Comparison of ENCODE assay signal across 20 cellular contexts in the genomic region with DNA sequence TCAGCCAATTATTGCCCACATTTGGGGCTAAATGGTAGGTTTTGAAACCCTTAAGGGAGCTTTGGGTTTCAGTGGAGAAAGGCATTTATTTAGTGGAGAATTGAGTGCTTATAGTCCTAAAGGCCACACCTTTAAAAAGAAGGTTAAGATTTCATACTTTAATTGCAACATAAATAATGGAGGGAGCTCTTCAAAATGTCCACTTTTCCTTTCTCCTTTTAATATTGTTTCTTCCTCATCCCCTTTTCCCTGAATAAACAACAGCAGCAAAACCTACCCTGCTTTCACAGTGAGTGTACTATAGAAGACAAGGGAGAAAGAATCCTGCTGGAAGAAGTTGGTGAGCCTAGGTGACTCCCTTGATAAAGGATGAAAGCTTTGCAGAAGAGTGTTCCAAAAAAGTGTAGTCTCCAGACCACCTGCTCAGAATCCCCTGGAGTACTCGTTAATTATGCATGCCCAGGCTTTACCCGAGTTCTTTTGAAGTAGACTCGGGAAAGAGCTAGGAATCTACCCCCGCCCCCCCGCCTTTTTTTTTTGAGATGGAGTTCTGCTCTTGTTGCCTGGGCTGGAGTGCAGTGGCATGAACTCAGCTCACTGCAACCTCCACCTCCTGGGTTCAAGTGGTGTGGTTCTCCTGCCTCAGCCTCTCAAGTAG. TPM values are rescaled to one million over a fixed set of nuclear protein-coding genes. Genes with fewer than 3 reads are reported as not detected.
A peak's percentile ranks its signal among the peaks of the same experiment; 100 is the strongest.
DNase-seq lines count a peak whose midpoint lies in the region; ATAC-seq and TF ChIP-seq lines count a peak whose summit lies in the region.
"Had no signal": no experiment of that assay in that cellular context is flagged by ENCODE, and none has a peak within 500 bp of the region (broad histone marks: within the 10 kb centered on the region; RNA-seq: fewer than 3 reads in every experiment).

No MANE protein-coding gene starts in this region.

- H2BK15ac ChIP-seq in mesendoderm (replicated peaks; ENCODE audit: low read depth) = no peak overlapping the region

- no peaks in the 10 kb centered on the region for H3K9me3 ChIP-seq in HAP-1
- H3K9me3 ChIP-seq in Panc1 (ENCODE audit: control insufficient read depth, insufficient read depth, low read depth, low read length) = no peaks in the 10 kb centered on the region
- H3K9me3 ChIP-seq: BE2C, transverse colon had no signal

- no peak overlapping the region for H3K4ac ChIP-seq in mesendoderm (ENCODE audit: low read depth, low read length)

- H3K4me1 ChIP-seq in HAP-1 (peaks cover 24% of the 10 kb centered on the region), Panc1 (ENCODE audit: control insufficient read depth, insufficient read depth, low read length) (peaks cover 43% of the 10 kb centered on the region), mesendoderm (ENCODE audit: control insufficient read depth, low read depth, low read length) (no peaks in the 10 kb centered on the region)
- H3K4me1 ChIP-seq: BE2C had no signal

- no peak overlapping the region for H3K23ac ChIP-seq in mesendoderm (ENCODE audit: low read length)

- DNase-seq in AG09309 (ENCODE audit: low read depth) (no peak), HAP-1 (ENCODE audit: low spot score in 2 of 2) (peak; percentile 67), Panc1 (ENCODE audit: low read depth, low spot score) (no peak), mesendoderm (peak; percentile 55), T1000 (lab: John Stamatoyannopoulos, UW) (no peak), NCI-H1694 (lab: John Stamatoyannopoulos, UW) (no peak)
- DNase-seq: activated naive CD4-positive, alpha-beta T cell treated with anti-CD3 and anti-CD28 coated beads for 36 hours; BE2C; DMS53; effector memory CD4-positive, alpha-beta T cell; foreskin melanocyte; HCEC 1CT; NCI-H187; NCI-H774; stimulated activated CD8-positive, alpha-beta memory T cell treated with anti-CD3 and anti-CD28 coated beads, Interleukin-4, amount 100 ng/mL, for 48 hours; transverse colon had no signal

- no peak overlapping the region for H3K9ac ChIP-seq in mesendoderm (ENCODE audit: low read length)
- H3K9ac ChIP-seq: KMS-11 had no signal

- no peak overlapping the region for H4K8ac ChIP-seq in mesendoderm (ENCODE audit: low read depth, low read length)

- no peak overlapping the region for H3K56ac ChIP-seq in mesendoderm (ENCODE audit: low read length)

- no CpG with 5 or more reads among the region's 5 CpGs for WGBS in mesendoderm (ENCODE audit: extremely low coverage, insufficient coverage, low lambda C conversion rate)

- H3K36me3 ChIP-seq in HAP-1 (replicated peaks) (peaks cover 53% of the 10 kb centered on the region), Panc1 (ENCODE audit: control insufficient read depth, insufficient read depth, low read length) (peaks cover 15% of the 10 kb centered on the region), mesendoderm (ENCODE audit: control insufficient read depth, insufficient read depth, low read length) (no peaks in the 10 kb centered on the region)

- no peak overlapping the region for H2BK5ac ChIP-seq in mesendoderm (ENCODE audit: low read length)

- no peak overlapping the region for H3K18ac ChIP-seq in mesendoderm (ENCODE audit: low read length)

- H2AK5ac ChIP-seq in mesendoderm (ENCODE audit: low read length) = no peak overlapping the region

- peaks cover 49% of the 10 kb centered on the region for H3K79me2 ChIP-seq in mesendoderm (ENCODE audit: control insufficient read depth, insufficient read depth, low read length)

- H2BK120ac ChIP-seq in mesendoderm (ENCODE audit: low read depth, low read length) = no peak overlapping the region

- in situ Hi-C loops in HAP-1 (cut with MboI; ENCODE audit: low sequenced_read_pairs) = no loop called here
- in situ Hi-C loops in Panc1 (cut with HindIII; ENCODE audit: low pct_unique_long_range_greater_than_20kb, low sequenced_read_pairs) = no loop called here

- POLR2A ChIA-PET in Panc1 (lab: Charles Lee) = interaction anchor here (0.5 to 1.9 kb wide), 4 partner anchors 16 to 92 kb away, joined by 3 to 9 read pairs (median 4); no protein-coding TSS in a partner anchor

- peak overlapping the region; percentile 17 for H3K4me3 ChIP-seq in AG09309 (ENCODE audit: control insufficient read depth, low read depth, low read length)
- no peak overlapping the region for H3K4me3 ChIP-seq in HAP-1
- H3K4me3 ChIP-seq in Panc1 (ENCODE audit: low read depth in 2 of 2, low read length in 2 of 2) = peak overlapping the region; percentile 37 to 86
- no peak overlapping the region for H3K4me3 ChIP-seq in mesendoderm (ENCODE audit: low read length)
- H3K4me3 ChIP-seq: transverse colon had no signal

- CTCF ChIA-PET in Panc1 (lab: Charles Lee) = interaction anchor here (0.6 kb wide), 2 partner anchors 75 to 183 kb away, joined by 4 to 9 read pairs; no protein-coding TSS in a partner anchor

- H3K27ac ChIP-seq in Panc1 (ENCODE audit: low read length) (peak overlapping the region; percentile 94), mesendoderm (ENCODE audit: low read depth, low read length) (no peak overlapping the region)
- H3K27ac ChIP-seq: KMS-11, transverse colon had no signal

- no peak for ATAC-seq in Panc1
- ATAC-seq in GM19328 (IDR thresholded peaks at IDR 0.05; ENCODE audit: unreplicated experiment) = no peak
- ATAC-seq in HG02885 (IDR thresholded peaks at IDR 0.05; ENCODE audit: poor library complexity, unreplicated experiment) = no peak
- ATAC-seq: sciatic nerve had no signal

- no peak overlapping the region for H3K4me2 ChIP-seq in mesendoderm (ENCODE audit: low read length)
- H3K4me2 ChIP-seq: KMS-11 had no signal

- intact Hi-C loops in Panc1 (cut with micrococcal nuclease; ENCODE audit: unreplicated experiment) = no loop called here

- TF ChIP-seq CTCF in AG09309 (IDR thresholded peaks at IDR 0.05; ENCODE audit: control insufficient read depth, insufficient read depth, low read depth, low read length, missing control alignments) (no peak), Panc1 (IDR thresholded peaks at IDR 0.05) (no peak)

- H3K27me3 ChIP-seq in HAP-1 (ENCODE audit: low read depth) = no peaks in the 10 kb centered on the region
- no peaks in the 10 kb centered on the region for H3K27me3 ChIP-seq in Panc1 (ENCODE audit: control insufficient read depth, insufficient read depth, low read length)
- no peaks in the 10 kb centered on the region for H3K27me3 ChIP-seq in mesendoderm (ENCODE audit: insufficient read depth, low read length, poor library complexity)
- H3K27me3 ChIP-seq: BE2C, transverse colon had no signal

- no TSS peak for BruUV-seq in Panc1 (replicated peaks; lab: Mats Ljungman, UMichigan)

- H4K5ac ChIP-seq in mesendoderm (ENCODE audit: low read length) = no peak overlapping the region

- H3K79me1 ChIP-seq in mesendoderm (ENCODE audit: low read length) = peaks cover 8% of the 10 kb centered on the region

RNA-seq across cellular contexts. Expression of gene EID3, which starts 11.5 kb away (rescaled TPM):
- total RNA-seq in Panc1 (2021; ENCODE audit: unreplicated experiment) = 18.5 TPM
- polyA plus RNA-seq in Panc1 (2012; ENCODE audit: insufficient read length) = 12.6 TPM
- 0.69 TPM for polyA plus RNA-seq in mesendoderm (2013, experiment 1 of 2)
- 0.66 TPM for polyA plus RNA-seq in mesendoderm (2013, experiment 2 of 2)

Comparison
In these comparisons a context has a peak if more than half of its experiments do, and no peak if none do; other contexts are left out.
1. DNase-seq: peak in HAP-1 (2 of 2) and mesendoderm (single experiment); none in AG09309 (single experiment), Panc1 (single experiment), T1000 (single experiment) and NCI-H1694 (single experiment).
2. H3K4me3 ChIP-seq: peak in AG09309 (single experiment) and Panc1 (2 of 2); none in HAP-1 (single experiment) and mesendoderm (single experiment).